ENCODE assay signal across 18 cellular contexts in the genomic region with DNA sequence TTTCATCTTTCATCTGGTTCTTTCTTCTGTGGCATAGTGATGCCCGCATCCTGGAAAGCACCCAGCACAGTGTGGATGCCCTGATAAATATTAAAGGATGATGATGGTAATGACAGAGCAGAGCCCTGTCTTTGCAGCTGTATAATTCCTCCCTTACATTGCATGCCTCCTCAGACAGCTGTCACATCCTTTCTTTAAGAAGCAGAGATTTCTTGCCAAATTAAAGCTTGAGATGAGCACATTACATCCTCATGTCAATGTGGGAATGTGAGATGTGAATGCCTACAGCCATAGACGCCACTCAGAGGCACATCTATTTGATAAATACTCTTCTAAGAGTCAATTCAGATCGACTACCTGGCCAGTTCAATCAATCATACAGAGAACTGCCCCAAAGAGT.
DNase-seq lines count a peak whose midpoint lies in the region; ATAC-seq and TF ChIP-seq lines count a peak whose summit lies in the region.
"Had no signal": no experiment of that assay in that cellular context is flagged by ENCODE, and none has a peak within 500 bp of the region (broad histone marks: within the 10 kb centered on the region; RNA-seq: fewer than 3 reads in every experiment).

No MANE protein-coding gene starts in this region.

- H3K27ac Mint-ChIP-seq in GM23338, result no peak overlapping the region
- H3K27ac Mint-ChIP-seq: B cell; CD4-positive, alpha-beta T cell; CD8-positive, alpha-beta T cell had no signal

- H2AFZ ChIP-seq in GM23338 (peak overlapping the region; percentile 48; the same call in 1 of the 2 replicates), neural cell (ENCODE audit: low read depth, low read length) (no peak overlapping the region)

- H3K4me3 ChIP-seq in GM23338 (no peak overlapping the region), neural cell (ENCODE audit: low read length) (peak overlapping the region; percentile 45)
- H3K4me3 ChIP-seq: A549; BLaER1 treated with 17β-estradiol and CSF1 and Interleukin-3, amounts not matched to agents 10 nM and 100 nM had no signal

- H3K9ac ChIP-seq in neural cell (ENCODE audit: low read length), result peak overlapping the region; percentile 43
- H3K9ac ChIP-seq: BLaER1 treated with 17β-estradiol and CSF1 and Interleukin-3, amounts not matched to agents 10 nM and 100 nM had no signal

- no peaks in the 10 kb centered on the region for H3K79me2 ChIP-seq in GM23338 (replicated peaks; ENCODE audit: insufficient read depth)
- H3K79me2 ChIP-seq in neural cell (replicated peaks; ENCODE audit: insufficient read depth, low read length), result no peaks in the 10 kb centered on the region

- H3K4me2 ChIP-seq in GM23338, result no peak overlapping the region
- peak overlapping the region; percentile 71 for H3K4me2 ChIP-seq in neural cell (ENCODE audit: low read length)
- H3K4me2 ChIP-seq: A549; BLaER1 treated with 17β-estradiol and CSF1 and Interleukin-3, amounts not matched to agents 10 nM and 100 nM had no signal

- TF ChIP-seq CTCF in GM23338 (conservative IDR thresholded peaks at IDR 0.05; ENCODE audit: low read depth in 2 of 2) (no peak), neural cell (IDR thresholded peaks at IDR 0.05; ENCODE audit: poor library complexity, severe bottlenecking) (no peak)

- H3K27me3 ChIP-seq in GM23338 (ENCODE audit: insufficient read depth) (no peaks in the 10 kb centered on the region), neural cell (ENCODE audit: insufficient read depth, low read depth, low read length) (no peaks in the 10 kb centered on the region)
- H3K27me3 ChIP-seq: BLaER1 treated with 17β-estradiol and CSF1 and Interleukin-3, amounts not matched to agents 10 nM and 100 nM had no signal

- TF ChIP-seq RAD21 in neural cell (conservative IDR thresholded peaks at IDR 0.05), result peak; percentile 46

- no peaks in the 10 kb centered on the region for H4K20me1 ChIP-seq in GM23338 (replicated peaks; ENCODE audit: insufficient read depth)
- no peaks in the 10 kb centered on the region for H4K20me1 ChIP-seq in neural cell (ENCODE audit: insufficient read depth)
- H4K20me1 ChIP-seq: BLaER1 treated with 17β-estradiol and CSF1 and Interleukin-3, amounts not matched to agents 10 nM and 100 nM had no signal

- H3K36me3 ChIP-seq in GM23338 (ENCODE audit: insufficient read depth) (no peaks in the 10 kb centered on the region), neural cell (ENCODE audit: insufficient read depth, low read length) (no peaks in the 10 kb centered on the region)
- H3K36me3 ChIP-seq: BLaER1 treated with 17β-estradiol and CSF1 and Interleukin-3, amounts not matched to agents 10 nM and 100 nM had no signal

- no peak for DNase-seq in GM23338 (ENCODE audit: low spot score)
- DNase-seq in putamen (ENCODE audit: low spot score), result peak; percentile 9
- no peak for DNase-seq in occipital lobe (lab: John Stamatoyannopoulos, UW)
- no peak for DNase-seq in stimulated activated CD4-positive, alpha-beta T cell treated with anti-CD3 and anti-CD28 coated beads, Interleukin-4, amount 100 ng/mL, for 1 hour
- DNase-seq in NK-92 (lab: John Stamatoyannopoulos, UW; ENCODE audit: unreplicated experiment), result no peak
- DNase-seq: AML-193; Caco-2; Calu3; CD4-positive, alpha-beta T cell; CD8-positive, alpha-beta T cell; DMS79 treated with DMSO at 0.1 percent for 48 hours; GF-D8 had no signal

- H3K4me1 Mint-ChIP-seq in GM23338, result no peaks in the 10 kb centered on the region
- H3K4me1 Mint-ChIP-seq: B cell had no signal

- H3K27me3 Mint-ChIP-seq in GM23338 (ENCODE audit: insufficient read depth, low read depth, poor library complexity), result peaks cover 2% of the 10 kb centered on the region
- H3K27me3 Mint-ChIP-seq: B cell; CD4-positive, alpha-beta T cell had no signal

- no peak for ATAC-seq in GM23338
- ATAC-seq: A549; CD8-positive, alpha-beta T cell had no signal

- no peaks in the 10 kb centered on the region for H3K36me3 Mint-ChIP-seq in GM23338 (ENCODE audit: low read depth)
- H3K36me3 Mint-ChIP-seq: CD8-positive, alpha-beta T cell had no signal

- TF ChIP-seq EP300 in neural cell (conservative IDR thresholded peaks at IDR 0.05; ENCODE audit: poor library complexity, severe bottlenecking), result peak; percentile 99

- H3K9me3 ChIP-seq in neural cell (ENCODE audit: low read length), result no peaks in the 10 kb centered on the region
- H3K9me3 ChIP-seq: A549; BLaER1 treated with 17β-estradiol and CSF1 and Interleukin-3, amounts not matched to agents 10 nM and 100 nM; Caco-2 had no signal

- H3K27ac ChIP-seq in GM23338 (ENCODE audit: low read depth) (no peak overlapping the region), neural cell (ENCODE audit: low read length) (peak overlapping the region; percentile 81)
- H3K27ac ChIP-seq: 22Rv1; A549; BLaER1 treated with 17β-estradiol and CSF1 and Interleukin-3, amounts not matched to agents 10 nM and 100 nM; C4-2B had no signal

- H3K9me2 ChIP-seq in GM23338 (ENCODE audit: insufficient read depth) (no peaks in the 10 kb centered on the region; the same call in 1 of the 2 replicates), neural cell (ENCODE audit: insufficient read depth, low read length) (no peaks in the 10 kb centered on the region)

- H3K4me1 ChIP-seq in GM23338 (ENCODE audit: insufficient read depth), result no peaks in the 10 kb centered on the region
- H3K4me1 ChIP-seq: A549; BLaER1 treated with 17β-estradiol and CSF1 and Interleukin-3, amounts not matched to agents 10 nM and 100 nM; Caco-2 had no signal

- no peak overlapping the region for H3K4me3 Mint-ChIP-seq in GM23338
- H3K4me3 Mint-ChIP-seq: B cell; CD4-positive, alpha-beta T cell; CD8-positive, alpha-beta T cell had no signal

- H3F3A ChIP-seq in GM23338 (replicated peaks; ENCODE audit: low read depth) (no peaks in the 10 kb centered on the region), neural cell (ENCODE audit: insufficient read depth, low read length, poor library complexity, severe bottlenecking) (peaks cover 5% of the 10 kb centered on the region)

- no peaks in the 10 kb centered on the region for H3K9me3 Mint-ChIP-seq in GM23338

TF ChIP-seq in GM23338, 12 proteins besides CTCF, POLR2A, EP300 and RAD21 (continues in another document):
- TF ChIP-seq CREB1 (CRISPR knock-in tag; IDR thresholded peaks at IDR 0.05; ENCODE audit: low read depth), result no peak
- TF ChIP-seq EZH2 (IDR thresholded peaks at IDR 0.05; ENCODE audit: low read depth, unreplicated experiment), result no peak
- TF ChIP-seq, protein P1, sequence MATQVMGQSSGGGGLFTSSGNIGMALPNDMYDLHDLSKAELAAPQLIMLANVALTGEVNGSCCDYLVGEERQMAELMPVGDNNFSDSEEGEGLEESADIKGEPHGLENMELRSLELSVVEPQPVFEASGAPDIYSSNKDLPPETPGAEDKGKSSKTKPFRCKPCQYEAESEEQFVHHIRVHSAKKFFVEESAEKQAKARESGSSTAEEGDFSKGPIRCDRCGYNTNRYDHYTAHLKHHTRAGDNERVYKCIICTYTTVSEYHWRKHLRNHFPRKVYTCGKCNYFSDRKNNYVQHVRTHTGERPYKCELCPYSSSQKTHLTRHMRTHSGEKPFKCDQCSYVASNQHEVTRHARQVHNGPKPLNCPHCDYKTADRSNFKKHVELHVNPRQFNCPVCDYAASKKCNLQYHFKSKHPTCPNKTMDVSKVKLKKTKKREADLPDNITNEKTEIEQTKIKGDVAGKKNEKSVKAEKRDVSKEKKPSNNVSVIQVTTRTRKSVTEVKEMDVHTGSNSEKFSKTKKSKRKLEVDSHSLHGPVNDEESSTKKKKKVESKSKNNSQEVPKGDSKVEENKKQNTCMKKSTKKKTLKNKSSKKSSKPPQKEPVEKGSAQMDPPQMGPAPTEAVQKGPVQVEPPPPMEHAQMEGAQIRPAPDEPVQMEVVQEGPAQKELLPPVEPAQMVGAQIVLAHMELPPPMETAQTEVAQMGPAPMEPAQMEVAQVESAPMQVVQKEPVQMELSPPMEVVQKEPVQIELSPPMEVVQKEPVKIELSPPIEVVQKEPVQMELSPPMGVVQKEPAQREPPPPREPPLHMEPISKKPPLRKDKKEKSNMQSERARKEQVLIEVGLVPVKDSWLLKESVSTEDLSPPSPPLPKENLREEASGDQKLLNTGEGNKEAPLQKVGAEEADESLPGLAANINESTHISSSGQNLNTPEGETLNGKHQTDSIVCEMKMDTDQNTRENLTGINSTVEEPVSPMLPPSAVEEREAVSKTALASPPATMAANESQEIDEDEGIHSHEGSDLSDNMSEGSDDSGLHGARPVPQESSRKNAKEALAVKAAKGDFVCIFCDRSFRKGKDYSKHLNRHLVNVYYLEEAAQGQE (IDR thresholded peaks at IDR 0.05; ENCODE audit: unreplicated experiment), result no peak
- TF ChIP-seq STAT1 (IDR thresholded peaks at IDR 0.05; ENCODE audit: unreplicated experiment), result no peak

TF ChIP-seq in neural cell, 6 proteins besides CTCF, POLR2A, EP300 and RAD21:
- TF ChIP-seq, protein P1 (IDR thresholded peaks at IDR 0.05; ENCODE audit: borderline replicate concordance), result peak; percentile 78
- TF ChIP-seq EZH2 (IDR thresholded peaks at IDR 0.05; ENCODE audit: borderline replicate concordance, insufficient read depth, low read length, poor library complexity, severe bottlenecking) (no peak), MXI1 (conservative IDR thresholded peaks at IDR 0.05; ENCODE audit: poor library complexity, severe bottlenecking) (no peak), POLR2AphosphoS5 (IDR thresholded peaks at IDR 0.05) (peak; percentile 91), SMC3 (conservative IDR thresholded peaks at IDR 0.05; ENCODE audit: poor library complexity) (peak; percentile 37)
TF ChIP-seq in neural cell: peak in this region for 3.
